ENCODE assay signal across 36 cellular contexts in genomic region chr18:67192535-67192934, GRCh38.
"Had no signal": no experiment of that assay in that cellular context is flagged by ENCODE, and none has a peak within 500 bp of the region (broad histone marks: within the 10 kb centered on the region; RNA-seq: fewer than 3 reads in every experiment).

No MANE protein-coding gene starts in this region.

- H3K36me3 Mint-ChIP-seq: activated naive CD4-positive, alpha-beta T cell treated with anti-CD3 and anti-CD28 coated beads, Interleukin-2, amount 50 U/mL, for 24 hours; activated naive CD8-positive, alpha-beta T cell treated with anti-CD3 and anti-CD28 coated beads for 36 hours had no signal

- H3K36me3 ChIP-seq: adrenal gland, esophagus muscularis mucosa, gastrocnemius medialis, heart right ventricle, WERI-Rb-1 had no signal

- H3K4me1 ChIP-seq: adrenal gland, body of pancreas, esophagus muscularis mucosa, foreskin keratinocyte, gastrocnemius medialis, heart right ventricle had no signal

- H3K27me3 Mint-ChIP-seq: activated B cell treated with CpG ODN at 0.5 μM for 24 hours; activated naive CD4-positive, alpha-beta T cell treated with anti-CD3 and anti-CD28 coated beads, Interleukin-2, amount 50 U/mL, for 24 hours; activated naive CD8-positive, alpha-beta T cell treated with anti-CD3 and anti-CD28 coated beads for 36 hours; effector memory CD8-positive, alpha-beta T cell; T-helper 17 cell had no signal

- H3K27me3 ChIP-seq: adrenal gland, body of pancreas, esophagus muscularis mucosa, foreskin keratinocyte, gastrocnemius medialis, heart right ventricle had no signal

- H3K9me3 ChIP-seq: adrenal gland, body of pancreas, esophagus muscularis mucosa, gastrocnemius medialis, heart right ventricle had no signal

- H3K4me3 Mint-ChIP-seq: activated B cell treated with CpG ODN at 0.5 μM for 24 hours; activated CD8-positive, alpha-beta T cell treated with anti-CD3 and anti-CD28 coated beads for 36 hours; activated naive CD4-positive, alpha-beta T cell treated with anti-CD3 and anti-CD28 coated beads for 36 hours; activated naive CD4-positive, alpha-beta T cell treated with anti-CD3 and anti-CD28 coated beads, Interleukin-2, amount 50 U/mL, for 24 hours; activated naive CD8-positive, alpha-beta T cell treated with anti-CD3 and anti-CD28 coated beads for 36 hours; activated naive CD8-positive, alpha-beta T cell treated with anti-CD3 and anti-CD28 coated beads, Interleukin-2, amount 50 U/mL, for 24 hours; activated T-helper 1 cell treated with anti-CD3 and anti-CD28 coated beads, Interleukin-12 subunit alpha, Interleukin-12 subunit beta, Interleukin-2, Interleukin-4 antibody, amounts not matched to agents 30 ng/mL and 10 ng/mL and 1 ng/mL, durations not matched to agents 14 hours and 24 hours and 36 hours; effector memory CD8-positive, alpha-beta T cell; T-helper 17 cell; T-helper 2 cell treated with Interferon-gamma antibody and Interleukin-4, amounts not matched to agents 5 μg/mL and 100 μg/mL, for 36 hours had no signal

- H3K27ac ChIP-seq: adrenal gland, body of pancreas, esophagus muscularis mucosa, foreskin keratinocyte, gastrocnemius medialis, heart right ventricle, WERI-Rb-1 had no signal

- FAIRE-seq: colon had no signal

- H3K9me3 Mint-ChIP-seq: activated B cell treated with CpG ODN at 0.5 μM for 24 hours; activated CD8-positive, alpha-beta T cell treated with anti-CD3 and anti-CD28 coated beads for 36 hours; activated naive CD4-positive, alpha-beta T cell treated with anti-CD3 and anti-CD28 coated beads for 36 hours; activated naive CD4-positive, alpha-beta T cell treated with anti-CD3 and anti-CD28 coated beads, Interleukin-2, amount 50 U/mL, for 24 hours; activated naive CD8-positive, alpha-beta T cell treated with anti-CD3 and anti-CD28 coated beads for 36 hours; activated naive CD8-positive, alpha-beta T cell treated with anti-CD3 and anti-CD28 coated beads, Interleukin-2, amount 50 U/mL, for 24 hours; activated T-helper 1 cell treated with anti-CD3 and anti-CD28 coated beads, Interleukin-12 subunit alpha, Interleukin-12 subunit beta, Interleukin-2, Interleukin-4 antibody, amounts not matched to agents 30 ng/mL and 10 ng/mL and 1 ng/mL, durations not matched to agents 14 hours and 24 hours and 36 hours; activated T-helper 2 cell treated with anti-CD3 and anti-CD28 coated beads, Interferon-gamma antibody, Interleukin-2, Interleukin-4, amounts not matched to agents 10 μg/mL and 5 μg/mL and 100 μg/mL, durations not matched to agents 14 hours and 24 hours and 36 hours; effector memory CD8-positive, alpha-beta T cell; T-helper 2 cell treated with Interferon-gamma antibody and Interleukin-4, amounts not matched to agents 5 μg/mL and 100 μg/mL, for 36 hours had no signal

- DNase-seq: activated B cell treated with CpG ODN at 0.5 μM for 24 hours; activated CD4-positive, alpha-beta T cell treated with anti-CD3 and anti-CD28 coated beads for 48 hours; activated CD4-positive, alpha-beta T cell treated with anti-CD3 and anti-CD28 coated beads, Interleukin-2, amount 50 U/mL, for 1 hour; activated CD4-positive, alpha-beta T cell treated with anti-CD3 and anti-CD28 coated beads, Interleukin-2, amount 50 U/mL, for 48 hours; activated CD8-positive, alpha-beta memory T cell treated with anti-CD3 and anti-CD28 coated beads for 24 hours; activated CD8-positive, alpha-beta T cell treated with anti-CD3 and anti-CD28 coated beads for 36 hours; activated effector memory CD4-positive, alpha-beta T cell treated with anti-CD3 and anti-CD28 coated beads, Interleukin-2, amount 50 U/mL, for 16 hours; activated naive CD4-positive, alpha-beta T cell treated with anti-CD3 and anti-CD28 coated beads for 36 hours; activated naive CD8-positive, alpha-beta T cell treated with anti-CD3 and anti-CD28 coated beads for 36 hours; activated naive CD8-positive, alpha-beta T cell treated with anti-CD3 and anti-CD28 coated beads, Interleukin-2, amount 50 U/mL, for 24 hours; activated T-cell treated with anti-CD3 and anti-CD28 coated beads, Interleukin-2, amount 50 U/mL, for 1 hour; activated T-cell treated with anti-CD3 and anti-CD28 coated beads, Interleukin-2, amount 50 U/mL, for 48 hours; adrenal gland; amygdala; aorta; body of pancreas; caudate nucleus; cortex of kidney; dermis blood vessel endothelial cell; effector CD4-positive, alpha-beta T cell; effector memory CD8-positive, alpha-beta T cell; erythroblast; foreskin keratinocyte; gastrocnemius medialis; glutamatergic neuron; heart right ventricle; T-helper 17 cell; T1000; WERI-Rb-1 had no signal

- H3K4me1 Mint-ChIP-seq: activated B cell treated with CpG ODN at 0.5 μM for 24 hours had no signal

- ATAC-seq: activated CD4-positive, CD25-positive, alpha-beta regulatory T cell treated with anti-CD3 and anti-CD28 coated beads, Interleukin-2, amount 50 U/mL, for 24 hours; activated CD8-positive, alpha-beta T cell treated with anti-CD3 and anti-CD28 coated beads for 36 hours; activated naive CD8-positive, alpha-beta T cell treated with anti-CD3 and anti-CD28 coated beads, Interleukin-2, amount 50 U/mL, for 24 hours; body of pancreas; effector memory CD8-positive, alpha-beta T cell; foreskin keratinocyte; gastrocnemius medialis; heart right ventricle; T-helper 17 cell had no signal

- H3K27ac Mint-ChIP-seq: activated B cell treated with CpG ODN at 0.5 μM for 24 hours; activated CD8-positive, alpha-beta T cell treated with anti-CD3 and anti-CD28 coated beads for 36 hours; activated naive CD4-positive, alpha-beta T cell treated with anti-CD3 and anti-CD28 coated beads for 36 hours; activated naive CD4-positive, alpha-beta T cell treated with anti-CD3 and anti-CD28 coated beads, Interleukin-2, amount 50 U/mL, for 24 hours; activated naive CD8-positive, alpha-beta T cell treated with anti-CD3 and anti-CD28 coated beads for 36 hours; activated naive CD8-positive, alpha-beta T cell treated with anti-CD3 and anti-CD28 coated beads, Interleukin-2, amount 50 U/mL, for 24 hours; activated T-helper 1 cell treated with anti-CD3 and anti-CD28 coated beads, Interleukin-12 subunit alpha, Interleukin-12 subunit beta, Interleukin-2, Interleukin-4 antibody, amounts not matched to agents 30 ng/mL and 10 ng/mL and 1 ng/mL, durations not matched to agents 14 hours and 24 hours and 36 hours; activated T-helper 2 cell treated with anti-CD3 and anti-CD28 coated beads, Interferon-gamma antibody, Interleukin-2, Interleukin-4, amounts not matched to agents 10 μg/mL and 5 μg/mL and 100 μg/mL, durations not matched to agents 14 hours and 24 hours and 36 hours; effector memory CD8-positive, alpha-beta T cell; T-helper 17 cell; T-helper 2 cell treated with Interferon-gamma antibody and Interleukin-4, amounts not matched to agents 5 μg/mL and 100 μg/mL, for 36 hours had no signal

- H3K4me3 ChIP-seq: adrenal gland, body of pancreas, esophagus muscularis mucosa, gastrocnemius medialis, heart right ventricle had no signal
